In genomic region chr11:62645934-62646824, GRCh38 we compare ENCODE assay signal across 8 cellular contexts. TPM values are rescaled to one million over a fixed set of nuclear protein-coding genes. Genes with fewer than 3 reads are reported as not detected.
A peak's percentile ranks its signal among the peaks of the same experiment; 100 is the strongest.
DNase-seq lines count a peak whose midpoint lies in the region; ATAC-seq and TF ChIP-seq lines count a peak whose summit lies in the region.

TSS of gene GANAB (minus strand) at chr11:62646613. CDS start at chr11:62646599, 14 bp downstream.

- H3K4me3 ChIP-seq in AG10803 (ENCODE audit: low read length) (peak within 1 kb of the TSS; percentile 75), kidney epithelial cell (ENCODE audit: low read depth, low read length) (peak within 1 kb of the TSS; percentile 61)

- no peaks in the 10 kb centered on the region for H3K9me3 Mint-ChIP-seq in chondrocyte (ENCODE audit: low read depth)

- peaks cover 16% of the 10 kb centered on the region for H3K4me1 Mint-ChIP-seq in chondrocyte (ENCODE audit: low read depth)

- no peaks in the 10 kb centered on the region for H3K27me3 ChIP-seq in kidney epithelial cell (ENCODE audit: control insufficient read depth, insufficient read depth, low read length)

- peaks cover 1% of the 10 kb centered on the region for H3K36me3 ChIP-seq in kidney epithelial cell (ENCODE audit: control insufficient read depth, insufficient read depth, low read length)

- H3K4me3 Mint-ChIP-seq in chondrocyte (ENCODE audit: unreplicated experiment) = peak within 1 kb of the TSS; percentile 98

- peak; percentile 97 for DNase-seq in AG10803 (ENCODE audit: low read depth)
- DNase-seq in NCI-H510A treated with DMSO at 0.1 percent for 48 hours (lab: John Stamatoyannopoulos, UW) = peak; percentile 97
- DNase-seq in activated CD4-positive, alpha-beta T cell treated with anti-CD3 and anti-CD28 coated beads for 24 hours (ENCODE audit: low read depth in 2 of 2) = peak; percentile 99 to 100
- DNase-seq in chondrocyte (ENCODE audit: low spot score) = peak; percentile 100
- peak; percentile 87 for DNase-seq in kidney epithelial cell (ENCODE audit: low read depth)
- DNase-seq in stimulated activated CD4-positive, alpha-beta T cell treated with anti-CD3 and anti-CD28 coated beads, Interleukin-15, amount 100 ng/mL, for 48 hours (ENCODE audit: low read depth in 2 of 2) = peak; percentile 99 to 100

- H3K27ac Mint-ChIP-seq in chondrocyte (ENCODE audit: unreplicated experiment) = peak within 1 kb of the TSS; percentile 95

- peak; percentile 94 for TF ChIP-seq POLR2A in GM19099 (IDR thresholded peaks at IDR 0.05; ENCODE audit: extremely low read depth, insufficient read length, low read depth)

- ATAC-seq in HG03439 (IDR thresholded peaks at IDR 0.05; ENCODE audit: unreplicated experiment) = peak; percentile 92

- H3K27me3 Mint-ChIP-seq in chondrocyte (ENCODE audit: low read depth) = no peaks in the 10 kb centered on the region

- peaks cover 5% of the 10 kb centered on the region for H3K36me3 Mint-ChIP-seq in chondrocyte (ENCODE audit: low read depth)

- TF ChIP-seq CTCF in AG10803 (conservative IDR thresholded peaks at IDR 0.05; ENCODE audit: low read length) (no peak), chondrocyte (IDR thresholded peaks at IDR 0.05) (peak; percentile 29), kidney epithelial cell (IDR thresholded peaks at IDR 0.05; ENCODE audit: insufficient read depth, low read length, poor library complexity, severe bottlenecking) (no peak)

RNA-seq across cellular contexts. Expression of gene GANAB, which starts in this region (rescaled TPM):
- total RNA-seq in chondrocyte (348 to 394 TPM (median 359 TPM) in 3 replicates), kidney epithelial cell (271 and 300 TPM in 2 replicates)

Comparison
In these comparisons a context has a peak if more than half of its experiments do, and no peak if none do; other contexts are left out.
1. Peak in every context shown above with its lines: DNase-seq, ATAC-seq and H3K4me3 ChIP-seq.